ENCODE assay signal across 31 cellular contexts in the genomic region with DNA sequence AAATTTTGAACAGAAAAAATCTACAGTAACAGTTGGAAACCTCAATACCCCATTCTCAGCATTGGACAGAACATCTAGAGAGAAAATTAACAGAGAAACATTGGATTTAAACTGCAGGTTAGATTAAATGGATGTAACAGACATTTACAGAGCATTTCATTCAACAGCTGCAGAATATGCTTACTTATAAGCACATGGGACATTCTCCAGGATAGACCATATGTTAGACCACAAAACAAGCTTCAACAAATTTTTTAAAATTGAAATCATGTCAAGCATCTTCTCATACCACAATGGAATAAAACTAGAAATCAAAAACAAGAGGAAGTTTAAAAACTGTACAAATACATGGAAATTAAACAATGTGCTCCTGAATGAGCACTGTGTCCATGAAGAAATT.
"Had no signal": no experiment of that assay in that cellular context is flagged by ENCODE, and none has a peak within 500 bp of the region (broad histone marks: within the 10 kb centered on the region; RNA-seq: fewer than 3 reads in every experiment).

No MANE protein-coding gene starts in this region.

- FAIRE-seq: astrocyte, colon, endothelial cell of umbilical vein had no signal

- H3K9me3 Mint-ChIP-seq: activated CD4-positive, alpha-beta T cell treated with anti-CD3 and anti-CD28 coated beads, Interleukin-2, amount 10 ng/mL, durations not matched to agents 24 days and 14 days; activated naive CD4-positive, alpha-beta T cell treated with anti-CD3 and anti-CD28 coated beads, Interleukin-2, amount 10 ng/mL, durations not matched to agents 7 days and 5 days; activated naive CD8-positive, alpha-beta T cell treated with anti-CD3 and anti-CD28 coated beads, Interleukin-2, amount 10 ng/mL, durations not matched to agents 7 days and 5 days; activated T-helper 1 cell treated with anti-CD3 and anti-CD28 coated beads, Interleukin-12 subunit alpha, Interleukin-12 subunit beta, Interleukin-2, Interleukin-4 antibody, amounts not matched to agents 30 ng/mL and 10 ng/mL and 1 ng/mL, durations not matched to agents 14 hours and 24 hours and 36 hours; activated T-helper 2 cell treated with anti-CD3 and anti-CD28 coated beads, Interferon-gamma antibody, Interleukin-2, Interleukin-4, amounts not matched to agents 10 μg/mL and 5 μg/mL and 100 μg/mL, durations not matched to agents 14 hours and 24 hours and 36 hours had no signal

- H3K27ac Mint-ChIP-seq: activated CD4-positive, alpha-beta memory T cell treated with anti-CD3 and anti-CD28 coated beads for 36 hours; activated CD4-positive, alpha-beta T cell treated with anti-CD3 and anti-CD28 coated beads for 36 hours; activated CD4-positive, alpha-beta T cell treated with anti-CD3 and anti-CD28 coated beads, Interleukin-2, amount 10 ng/mL, durations not matched to agents 24 days and 14 days; activated CD8-positive, alpha-beta memory T cell treated with anti-CD3 and anti-CD28 coated beads, Interleukin-2, amount 10 ng/mL, durations not matched to agents 7 days and 5 days; activated CD8-positive, alpha-beta T cell treated with anti-CD3 and anti-CD28 coated beads, Interleukin-2, amount 10 ng/mL, durations not matched to agents 7 days and 5 days; activated naive CD4-positive, alpha-beta T cell treated with anti-CD3 and anti-CD28 coated beads, Interleukin-2, amount 10 ng/mL, durations not matched to agents 7 days and 5 days; activated naive CD4-positive, alpha-beta T cell treated with anti-CD3 and anti-CD28 coated beads, Interleukin-2, amount 50 U/mL, for 72 hours; activated naive CD8-positive, alpha-beta T cell treated with anti-CD3 and anti-CD28 coated beads, Interleukin-2, amount 10 ng/mL, durations not matched to agents 7 days and 5 days; activated T-helper 1 cell treated with anti-CD3 and anti-CD28 coated beads, Interleukin-12 subunit alpha, Interleukin-12 subunit beta, Interleukin-2, Interleukin-4 antibody, amounts not matched to agents 30 ng/mL and 10 ng/mL and 1 ng/mL, durations not matched to agents 14 hours and 24 hours and 36 hours; activated T-helper 2 cell treated with anti-CD3 and anti-CD28 coated beads, Interferon-gamma antibody, Interleukin-2, Interleukin-4, amounts not matched to agents 10 μg/mL and 5 μg/mL and 100 μg/mL, durations not matched to agents 14 hours and 24 hours and 36 hours had no signal

- DNase-seq: activated CD4-positive, alpha-beta memory T cell treated with anti-CD3 and anti-CD28 coated beads for 36 hours; activated CD4-positive, alpha-beta T cell treated with anti-CD3 and anti-CD28 coated beads for 36 hours; activated CD4-positive, alpha-beta T cell treated with anti-CD3 and anti-CD28 coated beads, Interleukin-2, amount 10 ng/mL, durations not matched to agents 24 days and 14 days; activated CD4-positive, CD25-positive, alpha-beta regulatory T cell; activated CD4-positive, CD25-positive, alpha-beta regulatory T cell treated with anti-CD3 and anti-CD28 coated beads, Interleukin-2, amount 50 U/mL, for 72 hours; activated CD8-positive, alpha-beta memory T cell treated with anti-CD3 and anti-CD28 coated beads, Interleukin-2, amount 10 ng/mL, durations not matched to agents 7 days and 5 days; activated CD8-positive, alpha-beta memory T cell treated with anti-CD3 and anti-CD28 coated beads, Interleukin-2, amount 50 U/mL, for 4 hours; activated CD8-positive, alpha-beta T cell treated with anti-CD3 and anti-CD28 coated beads, Interleukin-2, amount 10 ng/mL, durations not matched to agents 7 days and 5 days; activated gamma-delta T cell; activated naive CD4-positive, alpha-beta T cell; activated naive CD4-positive, alpha-beta T cell treated with anti-CD3 and anti-CD28 coated beads, Interleukin-2, amount 10 ng/mL, durations not matched to agents 7 days and 5 days; activated naive CD8-positive, alpha-beta T cell treated with anti-CD3 and anti-CD28 coated beads, Interleukin-2, amount 10 ng/mL, durations not matched to agents 7 days and 5 days; activated T-cell treated with anti-CD3 and anti-CD28 coated beads, Interleukin-2, amount 50 U/mL, for 1 hour; activated T-cell treated with anti-CD3 and anti-CD28 coated beads, Interleukin-2, amount 50 U/mL, for 48 hours; anterior cingulate cortex; body of pancreas; caudate nucleus; cortex of kidney; dermis blood vessel endothelial cell; effector CD8-positive, alpha-beta T cell; esophagus squamous epithelium; foreskin melanocyte; heart right ventricle; T-helper 2 cell had no signal

- H3K4me3 Mint-ChIP-seq: activated CD4-positive, alpha-beta memory T cell treated with anti-CD3 and anti-CD28 coated beads for 36 hours; activated CD4-positive, alpha-beta T cell treated with anti-CD3 and anti-CD28 coated beads for 36 hours; activated CD4-positive, alpha-beta T cell treated with anti-CD3 and anti-CD28 coated beads, Interleukin-2, amount 10 ng/mL, durations not matched to agents 24 days and 14 days; activated CD8-positive, alpha-beta memory T cell treated with anti-CD3 and anti-CD28 coated beads, Interleukin-2, amount 10 ng/mL, durations not matched to agents 7 days and 5 days; activated CD8-positive, alpha-beta T cell treated with anti-CD3 and anti-CD28 coated beads, Interleukin-2, amount 10 ng/mL, durations not matched to agents 7 days and 5 days; activated naive CD4-positive, alpha-beta T cell treated with anti-CD3 and anti-CD28 coated beads, Interleukin-2, amount 10 ng/mL, durations not matched to agents 7 days and 5 days; activated naive CD8-positive, alpha-beta T cell treated with anti-CD3 and anti-CD28 coated beads, Interleukin-2, amount 10 ng/mL, durations not matched to agents 7 days and 5 days; activated T-helper 1 cell treated with anti-CD3 and anti-CD28 coated beads, Interleukin-12 subunit alpha, Interleukin-12 subunit beta, Interleukin-2, Interleukin-4 antibody, amounts not matched to agents 30 ng/mL and 10 ng/mL and 1 ng/mL, durations not matched to agents 14 hours and 24 hours and 36 hours had no signal

- H3K4me3 ChIP-seq: body of pancreas, esophagus squamous epithelium, gastroesophageal sphincter, heart right ventricle had no signal

- H3K27me3 Mint-ChIP-seq: activated CD4-positive, alpha-beta memory T cell treated with anti-CD3 and anti-CD28 coated beads for 36 hours; activated CD4-positive, alpha-beta T cell treated with anti-CD3 and anti-CD28 coated beads, Interleukin-2, amount 10 ng/mL, durations not matched to agents 24 days and 14 days; activated CD8-positive, alpha-beta memory T cell treated with anti-CD3 and anti-CD28 coated beads, Interleukin-2, amount 10 ng/mL, durations not matched to agents 7 days and 5 days; activated naive CD4-positive, alpha-beta T cell treated with anti-CD3 and anti-CD28 coated beads, Interleukin-2, amount 10 ng/mL, durations not matched to agents 7 days and 5 days; activated naive CD8-positive, alpha-beta T cell treated with anti-CD3 and anti-CD28 coated beads, Interleukin-2, amount 10 ng/mL, durations not matched to agents 7 days and 5 days had no signal

- H3K4me1 Mint-ChIP-seq: activated CD4-positive, alpha-beta T cell treated with anti-CD3 and anti-CD28 coated beads for 36 hours; activated CD4-positive, alpha-beta T cell treated with anti-CD3 and anti-CD28 coated beads, Interleukin-2, amount 10 ng/mL, durations not matched to agents 24 days and 14 days; activated CD8-positive, alpha-beta memory T cell treated with anti-CD3 and anti-CD28 coated beads, Interleukin-2, amount 10 ng/mL, durations not matched to agents 7 days and 5 days; activated naive CD4-positive, alpha-beta T cell treated with anti-CD3 and anti-CD28 coated beads, Interleukin-2, amount 10 ng/mL, durations not matched to agents 7 days and 5 days; activated naive CD8-positive, alpha-beta T cell treated with anti-CD3 and anti-CD28 coated beads, Interleukin-2, amount 10 ng/mL, durations not matched to agents 7 days and 5 days had no signal

- H3K36me3 Mint-ChIP-seq: activated CD4-positive, alpha-beta memory T cell treated with anti-CD3 and anti-CD28 coated beads for 36 hours; activated CD8-positive, alpha-beta memory T cell treated with anti-CD3 and anti-CD28 coated beads, Interleukin-2, amount 10 ng/mL, durations not matched to agents 7 days and 5 days; activated naive CD4-positive, alpha-beta T cell treated with anti-CD3 and anti-CD28 coated beads, Interleukin-2, amount 10 ng/mL, durations not matched to agents 7 days and 5 days; activated naive CD4-positive, alpha-beta T cell treated with anti-CD3 and anti-CD28 coated beads, Interleukin-2, amount 50 U/mL, for 72 hours; activated naive CD8-positive, alpha-beta T cell treated with anti-CD3 and anti-CD28 coated beads, Interleukin-2, amount 10 ng/mL, durations not matched to agents 7 days and 5 days had no signal
